ENCODE assay signal across 8 cellular contexts in genomic region chr5:53008751-53009150, GRCh38. TPM values are rescaled to one million over a fixed set of nuclear protein-coding genes. Genes with fewer than 3 reads are reported as not detected.
DNase-seq lines count a peak whose midpoint lies in the region; ATAC-seq and TF ChIP-seq lines count a peak whose summit lies in the region.

No MANE protein-coding gene starts in this region.

- no peak overlapping the region for H3K27ac ChIP-seq in CD4-positive, alpha-beta T cell (ENCODE audit: low read depth, low read length)

- peak; percentile 97 for ATAC-seq in GM18502 (IDR thresholded peaks at IDR 0.05; ENCODE audit: poor library complexity, unreplicated experiment)
- peak; percentile 75 for ATAC-seq in GM21737 (IDR thresholded peaks at IDR 0.05; ENCODE audit: unreplicated experiment)
- no peak for ATAC-seq in CD4-positive, alpha-beta T cell (ENCODE audit: poor library complexity)
- ATAC-seq in effector memory CD8-positive, alpha-beta T cell (replicated peaks) = no peak

- peaks cover 35% of the 10 kb centered on the region for H3K4me1 Mint-ChIP-seq in osteocyte (ENCODE audit: unreplicated experiment)
- H3K4me1 Mint-ChIP-seq in CD4-positive, alpha-beta T cell (ENCODE audit: low read depth) = peaks cover 14% of the 10 kb centered on the region
- H3K4me1 Mint-ChIP-seq in effector memory CD8-positive, alpha-beta T cell (ENCODE audit: low read depth in 2 of 2) = peaks cover 0 to 1% of the 10 kb centered on the region in 2 donors

- intact Hi-C loops in CD4-positive, alpha-beta T cell (cut with DNase I, micrococcal nuclease) = no loop called here

- POLR2A ChIA-PET in CD4-positive, alpha-beta T cell (lab: Charles Lee) = no interaction called here

- no peak overlapping the region for H3K4me3 Mint-ChIP-seq in osteocyte (ENCODE audit: unreplicated experiment)
- no peak overlapping the region for H3K4me3 Mint-ChIP-seq in CD4-positive, alpha-beta T cell
- no peak overlapping the region for H3K4me3 Mint-ChIP-seq in effector memory CD8-positive, alpha-beta T cell

- peaks cover 7% of the 10 kb centered on the region for H3K9me3 Mint-ChIP-seq in osteocyte (ENCODE audit: unreplicated experiment)
- H3K9me3 Mint-ChIP-seq in CD4-positive, alpha-beta T cell = no peaks in the 10 kb centered on the region
- H3K9me3 Mint-ChIP-seq in effector memory CD8-positive, alpha-beta T cell = no peaks in the 10 kb centered on the region

- CTCF ChIA-PET in CD4-positive, alpha-beta T cell (lab: Charles Lee) = no interaction called here

- TF ChIP-seq CTCF in epithelial cell of esophagus (IDR thresholded peaks at IDR 0.05; ENCODE audit: insufficient read depth, low read depth, low read length, missing control alignments) (no peak), osteocyte (IDR thresholded peaks at IDR 0.05) (no peak)
- TF ChIP-seq CTCF in CD4-positive, alpha-beta T cell (IDR thresholded peaks at IDR 0.05) = no peak

- H3K27ac Mint-ChIP-seq in osteocyte (ENCODE audit: unreplicated experiment) = no peak overlapping the region
- no peak overlapping the region for H3K27ac Mint-ChIP-seq in CD4-positive, alpha-beta T cell
- no peak overlapping the region for H3K27ac Mint-ChIP-seq in effector memory CD8-positive, alpha-beta T cell

- peak; percentile 26 to 32 for DNase-seq in Kasumi-1 (lab: John Stamatoyannopoulos, UW)
- peak; percentile 93 for DNase-seq in epithelial cell of esophagus (ENCODE audit: low read depth)
- no peak for DNase-seq in DMS 273 (lab: John Stamatoyannopoulos, UW; ENCODE audit: unreplicated experiment)
- DNase-seq in osteocyte (ENCODE audit: extremely low spot score, unreplicated experiment) = no peak
- no peak for DNase-seq in CD4-positive, alpha-beta T cell
- no peak for DNase-seq in effector memory CD8-positive, alpha-beta T cell

- H3K36me3 Mint-ChIP-seq in osteocyte (ENCODE audit: unreplicated experiment) = no peaks in the 10 kb centered on the region
- no peaks in the 10 kb centered on the region for H3K36me3 Mint-ChIP-seq in CD4-positive, alpha-beta T cell (ENCODE audit: low read depth)
- H3K36me3 Mint-ChIP-seq in effector memory CD8-positive, alpha-beta T cell (ENCODE audit: insufficient read depth) = no peaks in the 10 kb centered on the region

- H3K9me3 ChIP-seq in CD4-positive, alpha-beta T cell (ENCODE audit: control insufficient read depth, low read length) = no peaks in the 10 kb centered on the region

- peaks cover 8% of the 10 kb centered on the region for H3K27me3 Mint-ChIP-seq in osteocyte (ENCODE audit: unreplicated experiment)
- H3K27me3 Mint-ChIP-seq in CD4-positive, alpha-beta T cell = no peaks in the 10 kb centered on the region
- peaks cover 0 to 6% of the 10 kb centered on the region in 2 donors for H3K27me3 Mint-ChIP-seq in effector memory CD8-positive, alpha-beta T cell

- H3K4me3 ChIP-seq in epithelial cell of esophagus (ENCODE audit: low read length) = no peak overlapping the region

- H3K27me3 ChIP-seq in CD4-positive, alpha-beta T cell (ENCODE audit: control insufficient read depth, insufficient read depth, low read length) = no peaks in the 10 kb centered on the region

RNA-seq across cellular contexts. Expression of gene ITGA2, which starts 19.6 kb away (rescaled TPM):
- total RNA-seq in osteocyte = 0.30 and 0.44 TPM in 2 replicates
- total RNA-seq in CD4-positive, alpha-beta T cell = under 1 TPM; 0.03 to 0.11 TPM

Comparison
In these comparisons a context has a peak if more than half of its experiments do, and no peak if none do; other contexts are left out.
1. ATAC-seq: peak in GM18502 (single experiment) and GM21737 (single experiment); none in CD4-positive, alpha-beta T cell (single experiment) and effector memory CD8-positive, alpha-beta T cell (single experiment).
2. DNase-seq: peak in Kasumi-1 (2 of 2) and epithelial cell of esophagus (single experiment); none in DMS 273 (single experiment), osteocyte (single experiment), CD4-positive, alpha-beta T cell (0 of 10) and effector memory CD8-positive, alpha-beta T cell (0 of 3).